7 cellular contexts compared by ENCODE assay signal in genomic region chr17:75127936-75128335, GRCh38. TPM values are rescaled to one million over a fixed set of nuclear protein-coding genes. Genes with fewer than 3 reads are reported as not detected.
DNase-seq lines count a peak whose midpoint lies in the region; ATAC-seq, FAIRE-seq and TF ChIP-seq lines count a peak whose summit lies in the region.
"Not testable (repeated sequence)": the region's sequence is repeated elsewhere in the genome, so short reads cannot be mapped to it uniquely, and the experiment has no call there.
"Had no signal": no experiment of that assay in that cellular context is flagged by ENCODE, and none has a peak within 500 bp of the region (broad histone marks: within the 10 kb centered on the region; RNA-seq: fewer than 3 reads in every experiment).

No MANE protein-coding gene starts in this region.

- H3K9me2 ChIP-seq in OCI-LY1 (ENCODE audit: low read depth, low read length), result not testable (repeated sequence)

- CTCF ChIA-PET in activated CD8-positive, alpha-beta T cell treated with anti-CD3 and anti-CD28 coated beads for 36 hours (lab: Charles Lee), result interaction anchor here (1.0 to 1.3 kb wide), 2 partner anchors 14 to 16 kb away, joined by 3 to 10 read pairs; no protein-coding TSS in a partner anchor
- CTCF ChIA-PET in K562 (lab: Yijun Ruan, JAX; ENCODE audit: low intra/inter-chr PET ratio), result not testable (repeated sequence)

- TF ChIP-seq RAD21 in K562 (CRISPR knock-in tag; conservative IDR thresholded peaks at IDR 0.05 in 1 of 2, IDR thresholded peaks at IDR 0.05 in 1 of 2), result not testable (repeated sequence)

- H2AFZ ChIP-seq in OCI-LY1 (ENCODE audit: low read length); K562 (ENCODE audit: low read depth, low read length): not testable (repeated sequence)

- not testable (repeated sequence) for TF ChIP-seq CTCF in 22Rv1 (IDR thresholded peaks at IDR 0.05); OCI-LY1 (IDR thresholded peaks at IDR 0.05; ENCODE audit: low read length); activated CD8-positive, alpha-beta T cell treated with anti-CD3 and anti-CD28 coated beads for 36 hours (IDR thresholded peaks at IDR 0.05); K562 (IDR thresholded peaks at IDR 0.05 in 2 of 3, conservative IDR thresholded peaks at IDR 0.05 in 1 of 3; ENCODE audit: insufficient read depth in 2 of 3, low read depth in 1 of 3, low read length in 3 of 3); progenitor cell of endocrine pancreas (IDR thresholded peaks at IDR 0.05; ENCODE audit: unreplicated experiment)

- not testable (repeated sequence) for DNase-seq in activated CD8-positive, alpha-beta T cell treated with anti-CD3 and anti-CD28 coated beads for 36 hours; K562 (ENCODE audit: extremely low read depth in 1 of 4, low spot score in 3 of 4); left colon; progenitor cell of endocrine pancreas (ENCODE audit: low spot score, unreplicated experiment)

- H3K9ac ChIP-seq in OCI-LY1 (ENCODE audit: low read length); K562 (ENCODE audit: insufficient read depth in 1 of 2, low read depth in 2 of 2, low read length in 2 of 2): not testable (repeated sequence)

- TF ChIP-seq POLR2A in K562 (conservative IDR thresholded peaks at IDR 0.05), result not testable (repeated sequence)

- FAIRE-seq in K562 (lab: Jason Lieb, UNC), result not testable (repeated sequence)

- H3K36me3 Mint-ChIP-seq in activated CD8-positive, alpha-beta T cell treated with anti-CD3 and anti-CD28 coated beads for 36 hours (ENCODE audit: low read depth), result peaks cover 13% of the 10 kb centered on the region
- not testable (repeated sequence) for H3K36me3 Mint-ChIP-seq in progenitor cell of endocrine pancreas (ENCODE audit: insufficient read depth)

- H3K27ac Mint-ChIP-seq in activated CD8-positive, alpha-beta T cell treated with anti-CD3 and anti-CD28 coated beads for 36 hours, result peak overlapping the region; percentile 46
- H3K27ac Mint-ChIP-seq in progenitor cell of endocrine pancreas, result not testable (repeated sequence)

- not testable (repeated sequence) for H3F3A ChIP-seq in OCI-LY1 (ENCODE audit: insufficient read depth, low read length)

- H3K4me2 ChIP-seq in OCI-LY1 (ENCODE audit: low read length); K562 (ENCODE audit: insufficient read depth, low read length): not testable (repeated sequence)

- not testable (repeated sequence) for H3K9me3 ChIP-seq in OCI-LY1 (ENCODE audit: low read length); K562 (replicated peaks; ENCODE audit: control insufficient read depth, insufficient read depth, low read depth, low read length)

- not testable (repeated sequence) for H4K20me1 ChIP-seq in OCI-LY1 (ENCODE audit: insufficient read depth, low read length); K562 (replicated peaks; ENCODE audit: control insufficient read depth, insufficient read depth, low read length)

- H3K79me2 ChIP-seq in OCI-LY1 (ENCODE audit: insufficient read depth, low read length), result not testable (repeated sequence)
- H3K79me2 ChIP-seq in K562 (ENCODE audit: control insufficient read depth, insufficient read depth, low read length), result peaks cover 46% of the 10 kb centered on the region

- intact Hi-C loops in activated CD8-positive, alpha-beta T cell treated with anti-CD3 and anti-CD28 coated beads for 36 hours (cut with micrococcal nuclease); K562 (cut with micrococcal nuclease); left colon (cut with DNase I, micrococcal nuclease): not testable (repeated sequence)

- not testable (repeated sequence) for H3K9me1 ChIP-seq in K562 (ENCODE audit: control insufficient read depth, insufficient read depth, low read length)

- not testable (repeated sequence) for H3K27me3 Mint-ChIP-seq in activated CD8-positive, alpha-beta T cell treated with anti-CD3 and anti-CD28 coated beads for 36 hours; progenitor cell of endocrine pancreas

- not testable (repeated sequence) for H3K4me3 ChIP-seq in OCI-LY1 (ENCODE audit: low read depth, low read length, poor library complexity, severe bottlenecking); K562

- not testable (repeated sequence) for ATAC-seq in activated CD8-positive, alpha-beta T cell treated with anti-CD3 and anti-CD28 coated beads for 36 hours; K562
- ATAC-seq in left colon, result peak; percentile 2

- not testable (repeated sequence) for H3K27me3 ChIP-seq in OCI-LY1 (ENCODE audit: insufficient read depth, low read length); K562 (ENCODE audit: control insufficient read depth in 2 of 2, insufficient read depth in 2 of 2, low read length in 2 of 2)

- peaks cover 43% of the 10 kb centered on the region for H3K4me1 ChIP-seq in OCI-LY1 (ENCODE audit: insufficient read depth, low read length, severe bottlenecking)
- peaks cover 27 to 49% of the 10 kb centered on the region in 2 experiments for H3K4me1 ChIP-seq in K562 (replicated peaks in 1 of 2; ENCODE audit: control insufficient read depth in 2 of 2, insufficient read depth in 2 of 2, low read length in 2 of 2)

- not testable (repeated sequence) for TF ChIP-seq EP300 in K562 (IDR thresholded peaks at IDR 0.05; ENCODE audit: low read length)

- 89% methylated on average over 5 of the region's 5 CpGs for WGBS in K562 (ENCODE audit: insufficient coverage, low coverage, missing lambda C conversion rate)

- H3K4me1 Mint-ChIP-seq in activated CD8-positive, alpha-beta T cell treated with anti-CD3 and anti-CD28 coated beads for 36 hours (ENCODE audit: low read depth), result peaks cover 36% of the 10 kb centered on the region
- not testable (repeated sequence) for H3K4me1 Mint-ChIP-seq in progenitor cell of endocrine pancreas (ENCODE audit: low read depth)

- H3K4me3 Mint-ChIP-seq in activated CD8-positive, alpha-beta T cell treated with anti-CD3 and anti-CD28 coated beads for 36 hours, result not testable (repeated sequence)
- peak overlapping the region; percentile 40 for H3K4me3 Mint-ChIP-seq in progenitor cell of endocrine pancreas (ENCODE audit: low read depth)

- H3K36me3 ChIP-seq in OCI-LY1 (ENCODE audit: insufficient read depth, low read length) (peaks cover 19% of the 10 kb centered on the region; the same call in 1 of the 2 replicates), K562 (ENCODE audit: control insufficient read depth, insufficient read depth, low read length) (peaks cover 25% of the 10 kb centered on the region; the same call in 2 of the 3 replicates)

- H3K27ac ChIP-seq in 22Rv1, result 0 out of 2 replicates have a peak overlapping the region, but pooled peaks have one; percentile 12
- peak overlapping the region; percentile 60 for H3K27ac ChIP-seq in OCI-LY1 (ENCODE audit: low read depth, low read length, poor library complexity, severe bottlenecking)
- not testable (repeated sequence) for H3K27ac ChIP-seq in K562 (ENCODE audit: extremely low read depth, low read depth, low read length)

- in situ Hi-C loops in K562 (cut with MboI), result not testable (repeated sequence)

- not testable (repeated sequence) for BruUV-seq in K562 (replicated peaks; lab: Mats Ljungman, UMichigan)

- H3K9me3 Mint-ChIP-seq in activated CD8-positive, alpha-beta T cell treated with anti-CD3 and anti-CD28 coated beads for 36 hours; progenitor cell of endocrine pancreas (ENCODE audit: low read depth): not testable (repeated sequence)

- POLR2A ChIA-PET in activated CD8-positive, alpha-beta T cell treated with anti-CD3 and anti-CD28 coated beads for 36 hours (lab: Charles Lee), result interaction anchor here (0.7 kb wide), 1 partner anchor 1538 kb away, joined by 3 read pairs; no protein-coding TSS in a partner anchor
- POLR2A ChIA-PET in K562 (lab: Yijun Ruan, JAX), result interaction anchor here (0.6 to 7.6 kb wide), 7 partner anchors 11 to 122 kb away, joined by 3 to 58 read pairs (median 4); partner anchors contain the start of gene JPT1

RNA-seq across cellular contexts. Expression of gene NT5C, which starts 3.6 kb away (rescaled TPM):
- total RNA-seq in activated CD8-positive, alpha-beta T cell treated with anti-CD3 and anti-CD28 coated beads for 36 hours, result 10 to 100 TPM; 66.1 to 68.1 TPM
- total RNA-seq in K562 (2011; cell fraction: chromatin; rRNA removed; ENCODE audit: low replicate concordance), result 23.9 and 63.5 TPM in 2 replicates
- 83.5 and 103 TPM in 2 replicates for total RNA-seq in K562 (2011; cell fraction: nucleolus; rRNA removed)
- 34.3 and 56.2 TPM in 2 replicates for total RNA-seq in K562 (2011; cell fraction: nucleoplasm; rRNA removed)
- total RNA-seq in K562 (2014; rRNA removed), result 150 and 205 TPM in 2 replicates
- total RNA-seq in K562 (2014; rRNA removed; fragmentation: Illumina TruSeq; extraction: Trizol), result 21.5 and 31.6 TPM in 2 replicates
- total RNA-seq in K562 (2015; rRNA removed; fragmentation: Illumina TruSeq; extraction: Trizol), result 55.3 and 56.6 TPM in 2 replicates
- total RNA-seq in K562 (2021), result 94.3 and 95.0 TPM in 2 replicates
- 45.0 and 55.6 TPM in 2 replicates for polyA plus RNA-seq in K562 (2011; rRNA removed)
- polyA plus RNA-seq in K562 (2011; cell fraction: cytosol; rRNA removed), result 71.8 and 135 TPM in 2 replicates
- polyA plus RNA-seq in K562 (2011; cell fraction: nucleus; rRNA removed), result 170 and 227 TPM in 2 replicates
- 54.2 and 75.4 TPM in 2 replicates for polyA plus RNA-seq in K562 (2012)
- polyA plus RNA-seq in K562 (2014; fragmentation: Illumina TruSeq; extraction: Trizol), result 31.0 and 40.2 TPM in 2 replicates
- polyA plus RNA-seq in K562 (2014; fragmentation: Nextera tagmentation; extraction: Ambion mirVana), result 1 to 10 TPM; 2.9 to 5.0 TPM
- polyA plus RNA-seq in K562 (2014; rRNA removed), result 167 and 175 TPM in 2 replicates
- 6.2 and 7.8 TPM in 2 replicates for polyA minus RNA-seq in K562 (2011; rRNA and poly(A)+ RNA removed)
- polyA minus RNA-seq in K562 (2011; cell fraction: cytosol; rRNA and poly(A)+ RNA removed), result 10.3 and 17.4 TPM in 2 replicates
- 41.6 and 46.9 TPM in 2 replicates for polyA minus RNA-seq in K562 (2011; cell fraction: nucleus; rRNA and poly(A)+ RNA removed)
- total RNA-seq in left colon, result 10 to 100 TPM; 77.6 to 86.6 TPM
- total RNA-seq in progenitor cell of endocrine pancreas, result 53.3 and 58.8 TPM in 2 replicates

RNA-seq across cellular contexts. Expression of gene ARMC7, which starts 18.2 kb away (rescaled TPM):
- 1 to 10 TPM; 5.4 TPM for total RNA-seq in activated CD8-positive, alpha-beta T cell treated with anti-CD3 and anti-CD28 coated beads for 36 hours
- total RNA-seq in K562 (2011; cell fraction: chromatin; rRNA removed; ENCODE audit: low replicate concordance), result 16.9 and 36.5 TPM in 2 replicates
- total RNA-seq in K562 (2011; cell fraction: nucleolus; rRNA removed), result 20.5 and 25.8 TPM in 2 replicates
- total RNA-seq in K562 (2011; cell fraction: nucleoplasm; rRNA removed), result 16.9 and 19.5 TPM in 2 replicates
- total RNA-seq in K562 (2014; rRNA removed), result 5.9 and 10.2 TPM in 2 replicates
- 4.1 and 5.1 TPM in 2 replicates for total RNA-seq in K562 (2014; rRNA removed; fragmentation: Illumina TruSeq; extraction: Trizol)
- 9.5 and 10.1 TPM in 2 replicates for total RNA-seq in K562 (2015; rRNA removed; fragmentation: Illumina TruSeq; extraction: Trizol)
- total RNA-seq in K562 (2021), result 15.2 TPM in 2 replicates
- 3.9 and 8.0 TPM in 2 replicates for polyA plus RNA-seq in K562 (2011; rRNA removed)
- polyA plus RNA-seq in K562 (2011; cell fraction: cytosol; rRNA removed), result 9.1 and 13.1 TPM in 2 replicates
- polyA plus RNA-seq in K562 (2011; cell fraction: nucleus; rRNA removed), result 8.4 and 8.7 TPM in 2 replicates
- polyA plus RNA-seq in K562 (2012), result 15.4 and 16.8 TPM in 2 replicates
- 8.7 and 12.7 TPM in 2 replicates for polyA plus RNA-seq in K562 (2014; fragmentation: Illumina TruSeq; extraction: Trizol)
- 1 to 10 TPM; 1.4 to 2.8 TPM for polyA plus RNA-seq in K562 (2014; fragmentation: Nextera tagmentation; extraction: Ambion mirVana)
- 5.9 and 8.9 TPM in 2 replicates for polyA plus RNA-seq in K562 (2014; rRNA removed)
- 8.0 and 8.3 TPM in 2 replicates for polyA minus RNA-seq in K562 (2011; rRNA and poly(A)+ RNA removed)
- polyA minus RNA-seq in K562 (2011; cell fraction: cytosol; rRNA and poly(A)+ RNA removed), result 8.3 and 9.9 TPM in 2 replicates
- polyA minus RNA-seq in K562 (2011; cell fraction: nucleus; rRNA and poly(A)+ RNA removed), result 6.9 and 11.7 TPM in 2 replicates
- total RNA-seq in left colon, result 10 to 100 TPM; 20.3 to 29.9 TPM
- 16.7 and 16.9 TPM in 2 replicates for total RNA-seq in progenitor cell of endocrine pancreas

RNA-seq across cellular contexts. Expression of gene JPT1, which starts 26.4 kb away (rescaled TPM):
- 100 to 1,000 TPM; 203 to 208 TPM for total RNA-seq in activated CD8-positive, alpha-beta T cell treated with anti-CD3 and anti-CD28 coated beads for 36 hours
- 60.0 and 81.0 TPM in 2 replicates for total RNA-seq in K562 (2011; cell fraction: chromatin; rRNA removed; ENCODE audit: low replicate concordance)
- 77.1 and 90.4 TPM in 2 replicates for total RNA-seq in K562 (2011; cell fraction: nucleolus; rRNA removed)
- 68.9 and 75.0 TPM in 2 replicates for total RNA-seq in K562 (2011; cell fraction: nucleoplasm; rRNA removed)
- total RNA-seq in K562 (2014; rRNA removed) (131 and 132 TPM in 2 replicates), K562 (2014; rRNA removed; fragmentation: Illumina TruSeq; extraction: Trizol) (168 and 185 TPM in 2 replicates), K562 (2015; rRNA removed; fragmentation: Illumina TruSeq; extraction: Trizol) (290 and 292 TPM in 2 replicates), K562 (2021) (243 and 245 TPM in 2 replicates), left colon (100 to 1,000 TPM; 212 to 220 TPM), progenitor cell of endocrine pancreas (202 TPM in 2 replicates)
- polyA plus RNA-seq in K562 (2011; rRNA removed) (54.0 and 56.7 TPM in 2 replicates), K562 (2014; fragmentation: Illumina TruSeq; extraction: Trizol) (276 and 277 TPM in 2 replicates), K562 (2014; fragmentation: Nextera tagmentation; extraction: Ambion mirVana) (10 to 100 TPM; 67.8 to 77.7 TPM), K562 (2014; rRNA removed) (144 and 237 TPM in 2 replicates)
- 112 and 122 TPM in 2 replicates for polyA plus RNA-seq in K562 (2011; cell fraction: cytosol; rRNA removed)
- 68.8 and 82.6 TPM in 2 replicates for polyA plus RNA-seq in K562 (2011; cell fraction: nucleus; rRNA removed)
- polyA plus RNA-seq in K562 (2012), result 165 and 353 TPM in 2 replicates
- 46.8 and 55.1 TPM in 2 replicates for polyA minus RNA-seq in K562 (2011; rRNA and poly(A)+ RNA removed)
- 131 and 146 TPM in 2 replicates for polyA minus RNA-seq in K562 (2011; cell fraction: cytosol; rRNA and poly(A)+ RNA removed)
- 35.1 and 49.8 TPM in 2 replicates for polyA minus RNA-seq in K562 (2011; cell fraction: nucleus; rRNA and poly(A)+ RNA removed)

RNA-seq across cellular contexts. Expression of gene SLC16A5, which starts 40.2 kb away (rescaled TPM):
- total RNA-seq in activated CD8-positive, alpha-beta T cell treated with anti-CD3 and anti-CD28 coated beads for 36 hours, result 1 to 10 TPM; 2.0 to 2.8 TPM
- total RNA-seq in K562 (2011; cell fraction: chromatin; rRNA removed; ENCODE audit: low replicate concordance), result 3.1 and 9.9 TPM in 2 replicates
- 6.2 and 7.8 TPM in 2 replicates for total RNA-seq in K562 (2011; cell fraction: nucleolus; rRNA removed)
- 3.5 and 5.4 TPM in 2 replicates for total RNA-seq in K562 (2011; cell fraction: nucleoplasm; rRNA removed)
- total RNA-seq in K562 (2014; rRNA removed) (0.65 and 1.1 TPM in 2 replicates), K562 (2014; rRNA removed; fragmentation: Illumina TruSeq; extraction: Trizol) (0.64 and 0.65 TPM in 2 replicates), K562 (2015; rRNA removed; fragmentation: Illumina TruSeq; extraction: Trizol) (0.33 and 0.75 TPM in 2 replicates), K562 (2021) (2.6 and 3.1 TPM in 2 replicates), left colon (10 to 100 TPM; 26.6 to 39.6 TPM), progenitor cell of endocrine pancreas (16.0 and 16.9 TPM in 2 replicates)
- polyA plus RNA-seq in K562 (2011; rRNA removed) (1.2 and 1.8 TPM in 2 replicates), K562 (2014; fragmentation: Illumina TruSeq; extraction: Trizol) (0.91 and 1.8 TPM in 2 replicates), K562 (2014; fragmentation: Nextera tagmentation; extraction: Ambion mirVana) (under 1 TPM; 0.06 to 0.11 TPM), K562 (2014; rRNA removed) (1.8 and 2.4 TPM in 2 replicates)
- polyA plus RNA-seq in K562 (2011; cell fraction: cytosol; rRNA removed), result 2.0 and 4.5 TPM in 2 replicates
- 8.3 and 12.8 TPM in 2 replicates for polyA plus RNA-seq in K562 (2011; cell fraction: nucleus; rRNA removed)
- 1.1 and 4.0 TPM in 2 replicates for polyA plus RNA-seq in K562 (2012)
- 0.63 and 0.88 TPM in 2 replicates for polyA minus RNA-seq in K562 (2011; rRNA and poly(A)+ RNA removed)
- polyA minus RNA-seq in K562 (2011; cell fraction: cytosol; rRNA and poly(A)+ RNA removed), result 2.2 and 2.7 TPM in 2 replicates
- polyA minus RNA-seq in K562 (2011; cell fraction: nucleus; rRNA and poly(A)+ RNA removed), result 2.2 and 2.4 TPM in 2 replicates
- total RNA-seq: HT1080 had no signal

RNA-seq across cellular contexts. Expression of gene SUMO2, which starts 54.8 kb away (rescaled TPM):
- total RNA-seq in activated CD8-positive, alpha-beta T cell treated with anti-CD3 and anti-CD28 coated beads for 36 hours, result 100 to 1,000 TPM; 506 to 525 TPM
- total RNA-seq in K562 (2011; cell fraction: chromatin; rRNA removed; ENCODE audit: low replicate concordance), result 15.8 and 22.4 TPM in 2 replicates
- total RNA-seq in K562 (2011; cell fraction: nucleolus; rRNA removed), result 14.9 and 18.3 TPM in 2 replicates
- total RNA-seq in K562 (2011; cell fraction: nucleoplasm; rRNA removed), result 30.7 and 43.9 TPM in 2 replicates
- total RNA-seq in K562 (2014; rRNA removed), result 170 and 203 TPM in 2 replicates
- total RNA-seq in K562 (2014; rRNA removed; fragmentation: Illumina TruSeq; extraction: Trizol), result 379 and 441 TPM in 2 replicates
- 361 and 419 TPM in 2 replicates for total RNA-seq in K562 (2015; rRNA removed; fragmentation: Illumina TruSeq; extraction: Trizol)
- 511 and 520 TPM in 2 replicates for total RNA-seq in K562 (2021)
- 414 and 505 TPM in 2 replicates for polyA plus RNA-seq in K562 (2011; rRNA removed)
- 43.5 and 104 TPM in 2 replicates for polyA plus RNA-seq in K562 (2011; cell fraction: cytosol; rRNA removed)
- polyA plus RNA-seq in K562 (2011; cell fraction: nucleus; rRNA removed), result 60.3 and 118 TPM in 2 replicates
- polyA plus RNA-seq in K562 (2012), result 290 and 393 TPM in 2 replicates
- polyA plus RNA-seq in K562 (2014; fragmentation: Illumina TruSeq; extraction: Trizol), result 233 and 262 TPM in 2 replicates
- polyA plus RNA-seq in K562 (2014; fragmentation: Nextera tagmentation; extraction: Ambion mirVana), result 100 to 1,000 TPM; 570 to 733 TPM
- polyA plus RNA-seq in K562 (2014; rRNA removed), result 157 and 222 TPM in 2 replicates
- polyA minus RNA-seq in K562 (2011; rRNA and poly(A)+ RNA removed), result 133 and 157 TPM in 2 replicates
- polyA minus RNA-seq in K562 (2011; cell fraction: cytosol; rRNA and poly(A)+ RNA removed), result 208 and 214 TPM in 2 replicates
- polyA minus RNA-seq in K562 (2011; cell fraction: nucleus; rRNA and poly(A)+ RNA removed), result 9.2 and 28.8 TPM in 2 replicates
- 100 to 1,000 TPM; 235 to 254 TPM for total RNA-seq in left colon
- 616 and 633 TPM in 2 replicates for total RNA-seq in progenitor cell of endocrine pancreas
